In the genomic region with DNA sequence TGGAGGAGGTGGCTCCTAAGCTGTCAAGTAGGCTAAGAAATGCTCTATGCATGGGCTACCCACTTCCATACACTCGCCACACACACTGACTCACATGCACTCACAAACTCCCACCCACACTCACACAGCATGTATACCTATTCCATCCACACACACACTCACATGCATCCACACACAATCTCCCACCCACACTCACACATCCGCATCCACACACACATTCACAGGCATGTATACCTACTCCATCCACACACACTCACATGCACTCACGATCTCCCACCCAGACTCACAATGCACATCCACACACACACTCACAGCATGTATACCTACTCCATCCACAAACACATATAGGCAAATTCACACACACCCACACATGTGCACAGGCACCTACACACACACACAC, we compare ENCODE assay signal across 8 cellular contexts. TPM values are rescaled to one million over a fixed set of nuclear protein-coding genes. Genes with fewer than 3 reads are reported as not detected.
A peak's percentile ranks its signal among the peaks of the same experiment; 100 is the strongest.
DNase-seq lines count a peak whose midpoint lies in the region; ATAC-seq, FAIRE-seq and TF ChIP-seq lines count a peak whose summit lies in the region.
"Not testable (repeated sequence)": the region's sequence is repeated elsewhere in the genome, so short reads cannot be mapped to it uniquely, and the experiment has no call there.
"Had no signal": no experiment of that assay in that cellular context is flagged by ENCODE, and none has a peak within 500 bp of the region (broad histone marks: within the 10 kb centered on the region; RNA-seq: fewer than 3 reads in every experiment).

No MANE protein-coding gene starts in this region.

- not testable (repeated sequence) for H3K9me3 Mint-ChIP-seq in stimulated activated memory B cell treated with anti-CD40 and anti-IgM and Interleukin-4, amounts not matched to agents 10 μg/mL and 1 μg/mL and 100 μg/mL, for 72 hours

- peak; percentile 84 for FAIRE-seq in HTR-8/SVneo (lab: Jason Lieb, UNC)

- TF ChIP-seq CTCF in HEK293 (tag by site-specific recombination; IDR thresholded peaks at IDR 0.05): not testable (repeated sequence)

- not testable (repeated sequence) for H4K8ac ChIP-seq in mesenchymal stem cell (ENCODE audit: low read length)

- not testable (repeated sequence) for H3K79me1 ChIP-seq in mesenchymal stem cell (replicated peaks; ENCODE audit: low read length, poor library complexity, severe bottlenecking)

- H2AK5ac ChIP-seq in mesenchymal stem cell (ENCODE audit: low read length, severe bottlenecking): not testable (repeated sequence)

- H2BK15ac ChIP-seq in mesenchymal stem cell (ENCODE audit: low read depth, poor library complexity, severe bottlenecking): not testable (repeated sequence)

- H2BK120ac ChIP-seq in mesenchymal stem cell (ENCODE audit: low read depth, low read length): not testable (repeated sequence)

- H2BK5ac ChIP-seq in mesenchymal stem cell (ENCODE audit: low read depth, low read length, poor library complexity, severe bottlenecking): not testable (repeated sequence)

- not testable (repeated sequence) for H3K36me3 ChIP-seq in HEK293 (ENCODE audit: control insufficient read depth in 2 of 2, insufficient read depth in 1 of 2, low read length in 2 of 2); mesenchymal stem cell (ENCODE audit: control insufficient read depth in 1 of 2, insufficient read depth in 2 of 2, low read depth in 1 of 2, low read length in 2 of 2)

- H3K27me3 ChIP-seq in mesenchymal stem cell (ENCODE audit: control insufficient read depth in 1 of 2, insufficient read depth in 1 of 2, low read length in 2 of 2): not testable (repeated sequence)

- H3K4me1 ChIP-seq in HEK293 (ENCODE audit: control insufficient read depth, insufficient read depth, low read length); mesenchymal stem cell (ENCODE audit: control insufficient read depth, insufficient read depth, low read depth, low read length): not testable (repeated sequence)

- H3K4ac ChIP-seq in mesenchymal stem cell (ENCODE audit: low read depth in 1 of 2, low read length in 2 of 2): not testable (repeated sequence)

- not testable (repeated sequence) for H3K18ac ChIP-seq in mesenchymal stem cell (ENCODE audit: low read depth in 1 of 2, low read length in 2 of 2)

- WGBS in mesenchymal stem cell: 74% methylated on average over 3 of the region's 3 CpGs

- not testable (repeated sequence) for H3K36me3 Mint-ChIP-seq in stimulated activated memory B cell treated with anti-CD40 and anti-IgM and Interleukin-4, amounts not matched to agents 10 μg/mL and 1 μg/mL and 100 μg/mL, for 72 hours

- POLR2A ChIA-PET in HEK293 (lab: Yijun Ruan, JAX): not testable (repeated sequence)

- CTCF ChIA-PET in HEK293 (lab: Yijun Ruan, JAX): not testable (repeated sequence)

- not testable (repeated sequence) for H3K4me3 Mint-ChIP-seq in stimulated activated memory B cell treated with anti-CD40 and anti-IgM and Interleukin-4, amounts not matched to agents 10 μg/mL and 1 μg/mL and 100 μg/mL, for 72 hours

- H3K23ac ChIP-seq in mesenchymal stem cell (ENCODE audit: low read length in 2 of 2): not testable (repeated sequence)

- H3K14ac ChIP-seq in mesenchymal stem cell (ENCODE audit: low read length in 2 of 2): not testable (repeated sequence)

- H3K27me3 Mint-ChIP-seq in stimulated activated memory B cell treated with anti-CD40 and anti-IgM and Interleukin-4, amounts not matched to agents 10 μg/mL and 1 μg/mL and 100 μg/mL, for 72 hours: not testable (repeated sequence)

- ATAC-seq in stimulated activated memory B cell treated with anti-CD40 and anti-IgM and Interleukin-4, amounts not matched to agents 10 μg/mL and 1 μg/mL and 100 μg/mL, for 72 hours: peak; percentile 12

- not testable (repeated sequence) for H3K27ac ChIP-seq in HEK293 (ENCODE audit: extremely low read depth, low read depth, low read length); mesenchymal stem cell (ENCODE audit: low read length, poor library complexity, severe bottlenecking)

- not testable (repeated sequence) for DNase-seq in HTR-8/SVneo (ENCODE audit: insufficient read length, low spot score); mesenchymal stem cell

- not testable (repeated sequence) for H3K9me3 ChIP-seq in HEK293 (ENCODE audit: control insufficient read depth, insufficient read depth, low read depth, low read length); mesenchymal stem cell (ENCODE audit: control insufficient read depth, low read length)

- not testable (repeated sequence) for H3K4me1 Mint-ChIP-seq in stimulated activated memory B cell treated with anti-CD40 and anti-IgM and Interleukin-4, amounts not matched to agents 10 μg/mL and 1 μg/mL and 100 μg/mL, for 72 hours

- not testable (repeated sequence) for H3K4me2 ChIP-seq in mesenchymal stem cell (ENCODE audit: low read length, poor library complexity, severe bottlenecking)

- H2AFZ ChIP-seq in mesenchymal stem cell (ENCODE audit: low read depth, low read length): not testable (repeated sequence)

- peak overlapping the region; percentile 75 for H4K91ac ChIP-seq in mesenchymal stem cell (ENCODE audit: low read length)

- not testable (repeated sequence) for H2BK12ac ChIP-seq in mesenchymal stem cell (ENCODE audit: low read length in 2 of 2)

- H3K9ac ChIP-seq in mesenchymal stem cell (ENCODE audit: low read length): not testable (repeated sequence)

- not testable (repeated sequence) for H3K27ac Mint-ChIP-seq in stimulated activated memory B cell treated with anti-CD40 and anti-IgM and Interleukin-4, amounts not matched to agents 10 μg/mL and 1 μg/mL and 100 μg/mL, for 72 hours

- not testable (repeated sequence) for H3K4me3 ChIP-seq in HEK293 (ENCODE audit: low read depth, low read length); mesenchymal stem cell (ENCODE audit: insufficient read depth in 1 of 2, low read depth in 1 of 2, low read length in 2 of 2)

TF ChIP-seq in HEK293, 187 proteins besides CTCF, POLR2A, EP300 and RAD21:
- TF ChIP-seq ZFHX2 (tag by site-specific recombination; conservative IDR thresholded peaks at IDR 0.05) (peak; percentile 99), ZSCAN4 (tag by site-specific recombination; IDR thresholded peaks at IDR 0.05) (0 out of 2 replicates have a peak, but pooled peaks have one; percentile 25), EGR2 (tag by site-specific recombination; IDR thresholded peaks at IDR 0.05; ENCODE audit: low read depth) (peak; percentile 99)

RNA-seq across cellular contexts. Expression of gene LGALS9C, which starts 32.1 kb away (rescaled TPM):
- not detected for polyA plus RNA-seq in mesenchymal stem cell (2013, experiment 1 of 2)
- polyA plus RNA-seq in mesenchymal stem cell (2013, experiment 2 of 2): not detected
- polyA plus RNA-seq: A549; AG04450; CD4-positive, alpha-beta memory T cell; CD8-positive, alpha-beta memory T cell had no signal
